In the genomic region with DNA sequence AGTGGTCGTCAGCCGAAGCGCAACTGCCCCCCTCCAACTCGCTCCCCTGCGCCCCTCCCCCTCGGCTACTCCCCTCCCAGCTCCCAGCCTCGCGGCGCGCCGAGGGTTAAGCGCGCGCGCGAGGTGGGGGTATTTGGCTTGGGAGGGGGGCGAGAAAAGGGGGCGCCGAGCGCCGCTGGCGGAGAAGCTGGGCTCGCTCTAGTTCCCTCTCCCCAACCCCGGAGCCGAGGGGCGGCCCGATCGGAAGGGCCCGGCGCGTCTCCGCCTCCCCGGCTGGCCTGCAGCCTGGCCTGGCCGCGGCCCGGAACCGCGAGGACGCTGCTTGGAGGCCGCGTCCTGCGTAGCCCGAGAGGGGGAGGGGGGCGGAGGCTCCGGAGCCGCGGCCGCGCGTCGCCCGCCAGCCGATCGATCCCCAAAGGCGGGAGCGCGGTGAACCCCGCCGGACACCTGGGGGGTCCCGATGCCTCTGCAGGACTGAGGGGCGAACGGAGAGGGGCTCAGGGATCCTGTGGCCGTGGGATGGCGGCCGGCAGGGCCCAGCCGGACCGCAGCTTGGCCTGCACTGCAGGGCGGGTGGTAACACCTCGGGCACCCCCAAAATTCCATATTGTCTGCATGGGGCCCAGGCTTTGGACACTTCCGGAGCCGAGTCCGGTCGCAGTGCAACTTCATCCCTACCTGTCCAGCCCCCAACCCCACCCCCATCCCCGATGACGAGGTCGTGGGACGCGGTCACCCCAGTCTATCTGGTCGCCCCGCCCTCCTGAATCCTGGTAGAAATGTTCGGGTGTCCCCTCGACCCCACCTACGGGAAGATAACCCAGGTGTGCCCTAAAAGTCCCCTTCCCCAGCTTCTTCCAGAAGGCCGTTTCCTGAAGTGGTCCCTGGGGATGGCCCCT, we compare ENCODE assay signal across 1 cellular context.
A peak's percentile ranks its signal among the peaks of the same experiment; 100 is the strongest.
TF ChIP-seq lines count a peak whose summit lies in the region.

No MANE protein-coding gene starts in this region.

TF ChIP-seq in A549, 52 proteins besides CTCF, POLR2A, EP300 and RAD21 (continued from another document):
- TF ChIP-seq, protein P1, sequence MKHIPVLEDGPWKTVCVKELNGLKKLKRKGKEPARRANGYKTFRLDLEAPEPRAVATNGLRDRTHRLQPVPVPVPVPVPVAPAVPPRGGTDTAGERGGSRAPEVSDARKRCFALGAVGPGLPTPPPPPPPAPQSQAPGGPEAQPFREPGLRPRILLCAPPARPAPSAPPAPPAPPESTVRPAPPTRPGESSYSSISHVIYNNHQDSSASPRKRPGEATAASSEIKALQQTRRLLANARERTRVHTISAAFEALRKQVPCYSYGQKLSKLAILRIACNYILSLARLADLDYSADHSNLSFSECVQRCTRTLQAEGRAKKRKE (CRISPR knock-in tag; IDR thresholded peaks at IDR 0.05; ENCODE audit: low read depth) = 0 out of 2 replicates have a peak, but pooled peaks have one; percentile 24
- no peak for TF ChIP-seq KDM5A (IDR thresholded peaks at IDR 0.05)
